Comparison of ENCODE assay signal across 18 cellular contexts in genomic region chr10:113979378-113979777, GRCh38.
"Had no signal": no experiment of that assay in that cellular context is flagged by ENCODE, and none has a peak within 500 bp of the region (broad histone marks: within the 10 kb centered on the region; RNA-seq: fewer than 3 reads in every experiment).

No MANE protein-coding gene starts in this region.

- H3K9ac ChIP-seq: parathyroid adenoma had no signal

- H3K27me3 ChIP-seq: ascending aorta, breast epithelium, sigmoid colon, tibial artery had no signal

- H3K4me3 ChIP-seq: ascending aorta, breast epithelium, mucosa of descending colon, sigmoid colon, smooth muscle cell, tibial artery had no signal

- H3K4me1 ChIP-seq: ascending aorta, sigmoid colon had no signal

- H3K4me2 ChIP-seq: smooth muscle cell had no signal

- ATAC-seq: mucosa of descending colon; stimulated activated naive CD8-positive, alpha-beta T cell treated with anti-CD3 and anti-CD28 coated beads, Interleukin-15, Interleukin-2, amounts not matched to agents 100 U/mL and 50 U/mL, for 24 hours; WTC11 had no signal

- H3K9me3 ChIP-seq: ascending aorta, breast epithelium, mucosa of descending colon, sigmoid colon, tibial artery had no signal

- H3K27ac ChIP-seq: ascending aorta, breast epithelium, parathyroid adenoma, sigmoid colon, tibial artery had no signal

- H3K36me3 ChIP-seq: ascending aorta, breast epithelium, sigmoid colon, tibial artery had no signal

- H2AFZ ChIP-seq: parathyroid adenoma had no signal

- DNase-seq: activated gamma-delta T cell treated with Interleukin-2 at 50 U/mL for 16 hours; activated T-cell treated with anti-CD3 and anti-CD28 coated beads, Interleukin-2, amount 50 U/mL, for 1 hour; cerebellar nuclear complex; cortex of kidney; foreskin fibroblast; mesenchymal stem cell; mucosa of descending colon; nephron progenitor cell; sigmoid colon; stimulated activated CD4-positive, alpha-beta T cell treated with anti-CD3 and anti-CD28 coated beads, Interleukin-4, amount 100 ng/mL, for 24 hours; stimulated activated naive CD8-positive, alpha-beta T cell treated with anti-CD3 and anti-CD28 coated beads, Interleukin-15, Interleukin-2, amounts not matched to agents 100 U/mL and 50 U/mL, for 24 hours; T-helper 9 cell; tibial artery had no signal
